8 cellular contexts compared by ENCODE assay signal in the genomic region with DNA sequence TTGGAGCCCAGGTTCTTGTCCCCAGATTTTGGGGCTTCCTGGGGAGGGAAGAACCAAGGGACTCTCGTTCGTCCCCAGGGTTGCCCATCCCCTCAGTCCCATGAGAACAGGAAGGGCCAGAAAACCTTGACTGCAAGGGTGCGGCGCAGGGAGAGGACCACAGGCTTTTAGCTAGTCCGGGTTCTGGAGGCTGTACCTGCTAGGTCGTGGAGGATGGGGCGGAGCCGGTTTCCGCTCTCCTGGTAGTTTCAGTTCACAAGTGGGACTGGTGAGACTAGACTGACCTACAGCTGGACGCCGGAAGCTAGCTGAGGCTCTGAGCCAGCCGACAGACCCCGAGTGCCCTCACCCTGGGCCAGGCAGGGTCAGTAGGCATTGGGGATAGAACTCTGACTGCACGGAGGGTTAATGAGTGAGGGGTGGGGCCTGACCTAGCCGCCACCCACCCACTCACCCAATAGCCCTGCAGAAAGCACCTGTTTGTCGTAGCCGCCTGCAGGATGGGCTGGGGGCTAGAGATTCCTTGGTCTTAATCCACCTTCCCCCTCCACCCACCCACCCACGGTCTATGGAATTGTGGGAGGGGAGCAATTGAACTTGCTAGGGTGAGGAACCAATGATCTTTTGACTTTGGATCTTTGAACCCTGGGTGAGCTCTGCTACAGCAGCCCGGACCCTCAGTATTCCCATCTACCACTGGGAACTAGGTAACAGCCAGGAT. TPM values are rescaled to one million over a fixed set of nuclear protein-coding genes. Genes with fewer than 3 reads are reported as not detected.
DNase-seq lines count a peak whose midpoint lies in the region; ATAC-seq lines count a peak whose summit lies in the region.

No MANE protein-coding gene starts in this region.

- no peaks in the 10 kb centered on the region for H3K27me3 Mint-ChIP-seq in activated naive CD8-positive, alpha-beta T cell treated with anti-CD3 and anti-CD28 coated beads, Interleukin-2, amount 10 ng/mL, durations not matched to agents 7 days and 5 days

- peak overlapping the region; percentile 82 for H3K27ac Mint-ChIP-seq in activated naive CD8-positive, alpha-beta T cell treated with anti-CD3 and anti-CD28 coated beads, Interleukin-2, amount 10 ng/mL, durations not matched to agents 7 days and 5 days

- H3K9me3 Mint-ChIP-seq in activated naive CD8-positive, alpha-beta T cell treated with anti-CD3 and anti-CD28 coated beads, Interleukin-2, amount 10 ng/mL, durations not matched to agents 7 days and 5 days: no peaks in the 10 kb centered on the region

- H3K4me1 Mint-ChIP-seq in activated naive CD8-positive, alpha-beta T cell treated with anti-CD3 and anti-CD28 coated beads, Interleukin-2, amount 10 ng/mL, durations not matched to agents 7 days and 5 days: peaks cover 36% of the 10 kb centered on the region

- H3K36me3 Mint-ChIP-seq in activated naive CD8-positive, alpha-beta T cell treated with anti-CD3 and anti-CD28 coated beads, Interleukin-2, amount 10 ng/mL, durations not matched to agents 7 days and 5 days: peaks cover 2% of the 10 kb centered on the region

- POLR2A ChIA-PET in activated naive CD8-positive, alpha-beta T cell treated with anti-CD3 and anti-CD28 coated beads, Interleukin-2, amount 10 ng/mL, durations not matched to agents 7 days and 5 days (lab: Charles Lee): interaction anchor here (0.5 to 5.5 kb wide), 6 partner anchors 23 to 818 kb away, joined by 3 to 78 read pairs (median 5); partner anchors contain the start of genes APOBEC3D and PLA2G6

- DNase-seq in M059J (ENCODE audit: low read depth) (peak; percentile 54), iPS-NIHi11 (ENCODE audit: low spot score) (peak; percentile 73), cerebellar nuclear complex (lab: John Stamatoyannopoulos, UW) (no peak), germinal center (ENCODE audit: low spot score) (no peak), epidermal melanocyte (ENCODE audit: insufficient read length, low spot score) (no peak)
- peak; percentile 68 for DNase-seq in activated naive CD8-positive, alpha-beta T cell treated with anti-CD3 and anti-CD28 coated beads, Interleukin-2, amount 10 ng/mL, durations not matched to agents 7 days and 5 days
- DNase-seq in stimulated activated CD8-positive, alpha-beta memory T cell treated with anti-CD3 and anti-CD28 coated beads, Interleukin-4, amount 100 ng/mL, for 48 hours: peak; percentile 53

- ATAC-seq in activated naive CD8-positive, alpha-beta T cell treated with anti-CD3 and anti-CD28 coated beads, Interleukin-2, amount 10 ng/mL, durations not matched to agents 7 days and 5 days (ENCODE audit: low read depth): peak; percentile 8

- peak overlapping the region; percentile 70; the same call in 1 of the 2 replicates for H3K4me3 ChIP-seq in GM08714 (ENCODE audit: low read length)

- peak overlapping the region; percentile 90 for H3K4me3 Mint-ChIP-seq in activated naive CD8-positive, alpha-beta T cell treated with anti-CD3 and anti-CD28 coated beads, Interleukin-2, amount 10 ng/mL, durations not matched to agents 7 days and 5 days

RNA-seq across cellular contexts. Expression of gene MAFF, which starts 1.5 kb away (rescaled TPM):
- total RNA-seq in M059J (2014; rRNA removed; shearing (Covaris generic)): 9.1 and 13.5 TPM in 2 replicates
- total RNA-seq in activated naive CD8-positive, alpha-beta T cell treated with anti-CD3 and anti-CD28 coated beads, Interleukin-2, amount 10 ng/mL, durations not matched to agents 7 days and 5 days: 10 to 100 TPM; 10.8 to 12.8 TPM

RNA-seq across cellular contexts. Expression of gene PLA2G6, which starts 21.6 kb away (rescaled TPM):
- total RNA-seq in M059J (2014; rRNA removed; shearing (Covaris generic)): 0.96 TPM in 1 of 2 replicates, not detected in the other
- total RNA-seq in activated naive CD8-positive, alpha-beta T cell treated with anti-CD3 and anti-CD28 coated beads, Interleukin-2, amount 10 ng/mL, durations not matched to agents 7 days and 5 days: 100 to 1,000 TPM in 1 of 2 experiments, 10 to 100 TPM in 1; 94.6 to 103 TPM

Comparison
In these comparisons a context has a peak if more than half of its experiments do, and no peak if none do; other contexts are left out.
1. DNase-seq: peak in M059J (single experiment), activated naive CD8-positive, alpha-beta T cell treated with anti-CD3 and anti-CD28 coated beads, Interleukin-2, amount 10 ng/mL, durations not matched to agents 7 days and 5 days (single experiment), iPS-NIHi11 (single experiment) and stimulated activated CD8-positive, alpha-beta memory T cell treated with anti-CD3 and anti-CD28 coated beads, Interleukin-4, amount 100 ng/mL, for 48 hours (single experiment); none in cerebellar nuclear complex (0 of 2), germinal center (single experiment) and epidermal melanocyte (single experiment).
2. RNA of gene PLA2G6, which starts 21.6 kb away (total RNA-seq): 94.6 to 103 TPM in activated naive CD8-positive, alpha-beta T cell treated with anti-CD3 and anti-CD28 coated beads, Interleukin-2, amount 10 ng/mL, durations not matched to agents 7 days and 5 days; 0.96 TPM in M059J; every median in the first group is over 10 times any median in the second.